ENCODE assay signal across 12 cellular contexts in genomic region chr4:126558596-126558995, GRCh38.
DNase-seq lines count a peak whose midpoint lies in the region; ATAC-seq and TF ChIP-seq lines count a peak whose summit lies in the region.
"Had no signal": no experiment of that assay in that cellular context is flagged by ENCODE, and none has a peak within 500 bp of the region (broad histone marks: within the 10 kb centered on the region; RNA-seq: fewer than 3 reads in every experiment).

No MANE protein-coding gene starts in this region.

- no peaks in the 10 kb centered on the region for H3K27me3 ChIP-seq in SK-N-SH (ENCODE audit: insufficient read depth)
- H3K27me3 ChIP-seq in WERI-Rb-1 (ENCODE audit: insufficient read depth, low read depth, severe bottlenecking) = no peaks in the 10 kb centered on the region

- no peaks in the 10 kb centered on the region for H3K79me2 ChIP-seq in SK-N-SH (ENCODE audit: insufficient read depth)

- no peak overlapping the region for H3K9ac ChIP-seq in SK-N-SH

- POLR2A ChIA-PET in SK-N-SH (lab: Yijun Ruan, JAX) = no interaction called here

- no peaks in the 10 kb centered on the region for H3K4me1 ChIP-seq in SK-N-SH (ENCODE audit: control insufficient read depth in 1 of 2, insufficient read depth in 2 of 2, low read depth in 1 of 2, low read length in 1 of 2)

- CTCF ChIA-PET in SK-N-SH (lab: Yijun Ruan, JAX) = no interaction called here

- H3K27ac ChIP-seq in SK-N-SH (ENCODE audit: low read depth in 2 of 2, low read length in 1 of 2) = no peak overlapping the region
- no peak overlapping the region for H3K27ac ChIP-seq in WERI-Rb-1

- TF ChIP-seq CTCF in SK-N-SH (IDR thresholded peaks at IDR 0.05) = no peak
- no peak for TF ChIP-seq CTCF in WERI-Rb-1 (IDR thresholded peaks at IDR 0.05; ENCODE audit: low read depth, low read length)

- H3K9me3 ChIP-seq in SK-N-SH = 0 out of 2 replicates have a peak, but pooled peaks cover 3% of the 10 kb centered on the region
- no peaks in the 10 kb centered on the region for H3K9me3 ChIP-seq in WERI-Rb-1 (ENCODE audit: severe bottlenecking)

- H3K4me2 ChIP-seq in SK-N-SH = no peak overlapping the region

- DNase-seq in SK-N-SH = no peak
- peak; percentile 93 for DNase-seq in NCI-H82 (lab: John Stamatoyannopoulos, UW)
- peak; percentile 24 for DNase-seq in WERI-Rb-1
- no peak for DNase-seq in NCI-H1436 (lab: John Stamatoyannopoulos, UW)
- DNase-seq in NK-92 (lab: John Stamatoyannopoulos, UW; ENCODE audit: unreplicated experiment) = no peak
- DNase-seq: C1 segment of cervical spinal cord; CD4-positive, alpha-beta T cell; DMS53; GF-D8 had no signal

- H3F3A ChIP-seq in SK-N-SH (replicated peaks; ENCODE audit: insufficient read depth) = no peaks in the 10 kb centered on the region

- TF ChIP-seq EP300 in SK-N-SH (IDR thresholded peaks at IDR 0.05; ENCODE audit: borderline replicate concordance in 1 of 2, low read depth in 1 of 2, low read length in 1 of 2) = no peak

- H3K36me3 ChIP-seq in SK-N-SH (replicated peaks in 1 of 2; ENCODE audit: control insufficient read depth in 1 of 2, insufficient read depth in 2 of 2, low read length in 1 of 2) (no peaks in the 10 kb centered on the region), WERI-Rb-1 (no peaks in the 10 kb centered on the region)

- no peak overlapping the region; the same call in 1 of the 2 replicates for H2AFZ ChIP-seq in SK-N-SH (ENCODE audit: low read depth)

- ATAC-seq in SK-N-SH treated with all-trans-retinoic acid at 6 μM for 48 hours = 0 out of 3 replicates have a peak, but pooled peaks have one; percentile 27
- no peak for ATAC-seq in HG03571 (IDR thresholded peaks at IDR 0.05; ENCODE audit: unreplicated experiment)
- ATAC-seq: HCT116 had no signal

- TF ChIP-seq RAD21 in SK-N-SH (IDR thresholded peaks at IDR 0.05; ENCODE audit: low read length) = no peak

- WGBS in SK-N-SH (ENCODE audit: low lambda C conversion rate) = 45% methylated on average over 2 of the region's 2 CpGs

- H4K20me1 ChIP-seq in SK-N-SH (ENCODE audit: insufficient read depth) = no peaks in the 10 kb centered on the region

- H3K9me2 ChIP-seq in SK-N-SH = no peaks in the 10 kb centered on the region

- H3K4me3 ChIP-seq in SK-N-SH (ENCODE audit: low read depth in 2 of 2, low read length in 1 of 2) (no peak overlapping the region), WERI-Rb-1 (ENCODE audit: low read depth, low read length) (no peak overlapping the region)

TF ChIP-seq in SK-N-SH treated with all-trans-retinoic acid at 6 μM for 48 hours, 23 proteins besides CTCF, POLR2A, EP300 and RAD21:
- TF ChIP-seq ZNF8 (CRISPR knock-in tag; IDR thresholded peaks at IDR 0.05) = no peak
- TF ChIP-seq ZFP3 (CRISPR knock-in tag; IDR thresholded peaks at IDR 0.05) = no peak
- no peak for TF ChIP-seq ZNF565 (CRISPR knock-in tag; conservative IDR thresholded peaks at IDR 0.05; ENCODE audit: low read depth)
- TF ChIP-seq ZC3H10 (CRISPR knock-in tag; IDR thresholded peaks at IDR 0.05) = no peak

TF ChIP-seq in SK-N-SH, 30 proteins besides CTCF, POLR2A, EP300 and RAD21:
- TF ChIP-seq FOXM1 (IDR thresholded peaks at IDR 0.05; ENCODE audit: low read depth) (no peak), CHD2 (IDR thresholded peaks at IDR 0.05; ENCODE audit: low read length, partially characterized antibody) (no peak), USF1 (IDR thresholded peaks at IDR 0.05; ENCODE audit: borderline replicate concordance, low read depth) (no peak), GATA2 (CRISPR knock-in tag; IDR thresholded peaks at IDR 0.05) (no peak), NFIC (IDR thresholded peaks at IDR 0.05; ENCODE audit: borderline replicate concordance) (no peak), RXRA (IDR thresholded peaks at IDR 0.05; ENCODE audit: borderline replicate concordance, low read depth) (no peak), EZH2phosphoT487 (IDR thresholded peaks at IDR 0.05; ENCODE audit: borderline replicate concordance, low read depth) (no peak), TAF1 (IDR thresholded peaks at IDR 0.05; ENCODE audit: borderline replicate concordance, low read depth, low read length) (no peak), FOSL2 (IDR thresholded peaks at IDR 0.05; ENCODE audit: borderline replicate concordance, low read depth) (no peak), NRF1 (IDR thresholded peaks at IDR 0.05; ENCODE audit: low read depth, low read length) (no peak), PBX3 (IDR thresholded peaks at IDR 0.05) (no peak), RCOR1 (IDR thresholded peaks at IDR 0.05; ENCODE audit: low read length) (no peak), JUND (IDR thresholded peaks at IDR 0.05) (no peak), ELF1 (IDR thresholded peaks at IDR 0.05) (no peak), YY1 (IDR thresholded peaks at IDR 0.05; ENCODE audit: low read depth) (no peak), TEAD4 (IDR thresholded peaks at IDR 0.05; ENCODE audit: borderline replicate concordance, insufficient read depth) (no peak), IRF3 (IDR thresholded peaks at IDR 0.05; ENCODE audit: low read depth, low read length) (no peak), FOXJ3 (CRISPR knock-in tag; IDR thresholded peaks at IDR 0.05) (no peak)

Comparison
In these comparisons a context has a peak if more than half of its experiments do, and no peak if none do; other contexts are left out.
1. DNase-seq: peak in NCI-H82 (single experiment) and WERI-Rb-1 (single experiment); none in SK-N-SH (single experiment), NCI-H1436 (single experiment) and NK-92 (single experiment).